ENCODE assay signal across 1 cellular context in the genomic region with DNA sequence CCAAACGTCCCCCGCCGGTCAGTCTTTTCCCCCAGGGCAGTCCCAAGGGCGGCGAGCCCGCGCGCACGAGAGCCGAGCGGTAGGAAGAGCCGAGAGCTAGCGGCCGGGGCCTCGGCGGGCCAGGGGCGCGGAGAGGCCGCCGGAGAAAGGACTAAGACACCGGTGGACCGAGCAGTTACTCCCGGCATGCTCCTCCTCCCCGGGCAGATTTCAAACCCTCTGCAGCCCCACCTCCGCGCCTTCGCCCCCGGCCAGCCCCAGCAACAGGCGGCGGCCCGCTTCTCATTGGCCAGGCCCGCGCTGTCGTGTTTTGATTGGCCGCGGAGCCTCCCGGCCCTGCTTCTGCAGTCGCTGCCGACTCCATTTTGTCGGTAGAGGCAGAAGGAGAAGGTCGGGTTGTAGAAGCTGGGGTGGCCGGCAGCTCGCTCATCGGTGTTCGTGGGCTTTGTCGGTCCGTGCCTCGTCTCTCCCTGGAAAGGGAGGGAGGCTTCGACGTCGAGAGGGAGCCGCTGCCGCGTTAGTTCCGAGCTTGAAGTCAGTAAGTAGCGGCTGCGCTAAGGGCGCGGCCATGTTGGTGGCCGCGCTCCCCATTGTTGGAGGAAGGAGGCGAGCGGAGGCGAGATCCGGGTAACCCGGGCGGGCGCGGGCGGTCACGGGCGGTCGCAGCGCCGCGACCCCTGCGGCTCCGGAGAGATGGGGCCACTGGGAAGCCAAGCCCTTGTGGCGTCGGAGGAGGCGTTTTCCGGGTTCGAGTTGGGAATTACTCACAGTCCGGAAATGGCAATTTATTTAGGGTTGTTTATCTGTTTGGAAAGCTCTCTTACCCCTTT.
A peak's percentile ranks its signal among the peaks of the same experiment; 100 is the strongest.
TF ChIP-seq lines count a peak whose summit lies in the region.

Gene PNRC2, plus strand, starts transcription at position 368 of the 830 bp plus-strand sequence. CDS start 1,630 bp downstream, outside the sequence.

TF ChIP-seq in HepG2, 621 proteins besides CTCF, POLR2A, EP300 and RAD21 (continued from another document):
- TF ChIP-seq STAT6 (CRISPR knock-in tag; IDR thresholded peaks at IDR 0.05; ENCODE audit: borderline replicate concordance) (peak; percentile 61; the same call in 1 of the 2 replicates), HIVEP1 (CRISPR knock-in tag; IDR thresholded peaks at IDR 0.05) (0 out of 2 replicates have a peak, but pooled peaks have one; percentile 57), ZNF333 (CRISPR knock-in tag; IDR thresholded peaks at IDR 0.05; ENCODE audit: borderline replicate concordance) (0 out of 2 replicates have a peak, but pooled peaks have one; percentile 53), CEBPB (IDR thresholded peaks at IDR 0.05; ENCODE audit: borderline replicate concordance, low read depth, low read length) (no peak), ZKSCAN1 (IDR thresholded peaks at IDR 0.05; ENCODE audit: low read length) (no peak), NR2C2 (CRISPR knock-in tag; IDR thresholded peaks at IDR 0.05; ENCODE audit: borderline replicate concordance) (peak; percentile 65; the same call in 1 of the 2 replicates), MTF2 (CRISPR knock-in tag; IDR thresholded peaks at IDR 0.05; ENCODE audit: borderline replicate concordance) (no peak), TEAD3 (CRISPR knock-in tag; optimal IDR thresholded peaks at IDR 0.05; ENCODE audit: borderline replicate concordance) (peak; percentile 23), ZMYM2 (CRISPR knock-in tag; IDR thresholded peaks at IDR 0.05) (peak; percentile 71; the same call in 1 of the 2 replicates), KLF9 (CRISPR knock-in tag; IDR thresholded peaks at IDR 0.05; ENCODE audit: low read depth) (peak; percentile 63; the same call in 1 of the 2 replicates), ZNF572 (CRISPR knock-in tag; IDR thresholded peaks at IDR 0.05) (no peak), NCOA2 (CRISPR knock-in tag; IDR thresholded peaks at IDR 0.05) (peak; percentile 64)
- TF ChIP-seq, protein P1, sequence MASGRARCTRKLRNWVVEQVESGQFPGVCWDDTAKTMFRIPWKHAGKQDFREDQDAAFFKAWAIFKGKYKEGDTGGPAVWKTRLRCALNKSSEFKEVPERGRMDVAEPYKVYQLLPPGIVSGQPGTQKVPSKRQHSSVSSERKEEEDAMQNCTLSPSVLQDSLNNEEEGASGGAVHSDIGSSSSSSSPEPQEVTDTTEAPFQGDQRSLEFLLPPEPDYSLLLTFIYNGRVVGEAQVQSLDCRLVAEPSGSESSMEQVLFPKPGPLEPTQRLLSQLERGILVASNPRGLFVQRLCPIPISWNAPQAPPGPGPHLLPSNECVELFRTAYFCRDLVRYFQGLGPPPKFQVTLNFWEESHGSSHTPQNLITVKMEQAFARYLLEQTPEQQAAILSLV (CRISPR knock-in tag; IDR thresholded peaks at IDR 0.05; ENCODE audit: borderline replicate concordance): no peak
